ENCODE assay signal across 3 cellular contexts in genomic region chr7:123839106-123839505, GRCh38. TPM values are rescaled to one million over a fixed set of nuclear protein-coding genes. Genes with fewer than 3 reads are reported as not detected.
"Had no signal": no experiment of that assay in that cellular context is flagged by ENCODE, and none has a peak within 500 bp of the region (broad histone marks: within the 10 kb centered on the region; RNA-seq: fewer than 3 reads in every experiment).

No MANE protein-coding gene starts in this region.

RNA-seq across cellular contexts. Expression of gene HYAL4, which starts 5.9 kb away (rescaled TPM):
- total RNA-seq: HepG2, IMR-90 had no signal
- polyA plus RNA-seq: HepG2, IgD-negative memory B cell, IMR-90 had no signal
